31 cellular contexts compared by ENCODE assay signal in genomic region chr14:48970995-48971394, GRCh38.
A peak's percentile ranks its signal among the peaks of the same experiment; 100 is the strongest.
DNase-seq lines count a peak whose midpoint lies in the region; ATAC-seq and TF ChIP-seq lines count a peak whose summit lies in the region.
"Had no signal": no experiment of that assay in that cellular context is flagged by ENCODE, and none has a peak within 500 bp of the region (broad histone marks: within the 10 kb centered on the region; RNA-seq: fewer than 3 reads in every experiment).

No MANE protein-coding gene starts in this region.

- no peak; the same call in 2 of the 3 replicates for ATAC-seq in SK-N-SH treated with all-trans-retinoic acid at 6 μM for 48 hours
- ATAC-seq in GM18498 (IDR thresholded peaks at IDR 0.05; ENCODE audit: unreplicated experiment), result no peak
- no peak for ATAC-seq in GM21717 (IDR thresholded peaks at IDR 0.05; ENCODE audit: unreplicated experiment)
- ATAC-seq: GM12878; mucosa of descending colon; natural killer cell; stimulated activated memory B cell treated with anti-CD40 and anti-IgM and Interleukin-4, amounts not matched to agents 10 μg/mL and 1 μg/mL and 100 μg/mL, for 72 hours; T-cell; WTC11 had no signal

- no peak for TF ChIP-seq CTCF in 22Rv1 (IDR thresholded peaks at IDR 0.05)

- H3K4ac ChIP-seq in mesenchymal stem cell (ENCODE audit: low read depth in 1 of 2, low read length in 2 of 2), result no peak overlapping the region

- no peak overlapping the region for H3K4me2 ChIP-seq in mesenchymal stem cell (ENCODE audit: low read length, poor library complexity, severe bottlenecking)

- H3K9ac ChIP-seq in mesenchymal stem cell (ENCODE audit: low read length), result no peak overlapping the region

- no peak overlapping the region for H2AK5ac ChIP-seq in mesenchymal stem cell (ENCODE audit: low read length, severe bottlenecking)

- H3K14ac ChIP-seq in mesenchymal stem cell (ENCODE audit: low read length in 2 of 2), result no peak overlapping the region

- H2BK12ac ChIP-seq in mesenchymal stem cell (ENCODE audit: low read length in 2 of 2), result no peak overlapping the region

- no peak overlapping the region for H2BK5ac ChIP-seq in mesenchymal stem cell (ENCODE audit: low read depth, low read length, poor library complexity, severe bottlenecking)

- DNase-seq in LoVo (ENCODE audit: low spot score) (peak; percentile 7), mesenchymal stem cell (peak; percentile 47), OCI-M1 (lab: John Stamatoyannopoulos, UW) (no peak), inferior parietal cortex (ENCODE audit: extremely low spot score) (no peak)
- DNase-seq: 8988T; activated CD4-positive, alpha-beta T cell treated with anti-CD3 and anti-CD28 coated beads, Interleukin-2, amount 10 ng/mL, durations not matched to agents 7 days and 5 days; activated gamma-delta T cell; activated naive CD8-positive, alpha-beta T cell treated with anti-CD3 and anti-CD28 coated beads for 36 hours; activated T-cell treated with anti-CD3 and anti-CD28 coated beads, Interleukin-2, amount 50 U/mL, for 1 hour; AML-193; CD4-positive, alpha-beta memory T cell; colonic mucosa; effector memory CD4-positive, alpha-beta T cell; erythroblast; Kasumi-1; mucosa of descending colon; natural killer cell; NCI-H1436 treated with DMSO at 0.1 percent for 48 hours; NCI-H446; NCI-H748 treated with DMSO at 0.1 percent for 48 hours; T-cell; transverse colon had no signal

- H2BK120ac ChIP-seq in mesenchymal stem cell (ENCODE audit: low read depth, low read length), result no peak overlapping the region

- no peak overlapping the region for H2BK15ac ChIP-seq in mesenchymal stem cell (ENCODE audit: low read depth, poor library complexity, severe bottlenecking)

- H3K4me3 ChIP-seq in mesenchymal stem cell (ENCODE audit: insufficient read depth in 1 of 2, low read depth in 1 of 2, low read length in 2 of 2), result no peak overlapping the region
- H3K4me3 ChIP-seq: ascending aorta, colonic mucosa, GM12878, HAP-1, mucosa of descending colon, transverse colon had no signal

- H3K27me3 ChIP-seq in mesenchymal stem cell (ENCODE audit: control insufficient read depth in 1 of 2, insufficient read depth in 1 of 2, low read length in 2 of 2), result no peaks in the 10 kb centered on the region
- H3K27me3 ChIP-seq: ascending aorta, colonic mucosa, transverse colon had no signal

- H3K9me3 ChIP-seq in mesenchymal stem cell (ENCODE audit: control insufficient read depth, low read length), result no peaks in the 10 kb centered on the region
- H3K9me3 ChIP-seq: ascending aorta, colonic mucosa, HAP-1, transverse colon had no signal

- no peaks in the 10 kb centered on the region for H3K79me1 ChIP-seq in mesenchymal stem cell (replicated peaks; ENCODE audit: low read length, poor library complexity, severe bottlenecking)

- H3K27ac ChIP-seq in 22Rv1 (peak overlapping the region; percentile 45), mesenchymal stem cell (ENCODE audit: low read length, poor library complexity, severe bottlenecking) (no peak overlapping the region)
- H3K27ac ChIP-seq: ascending aorta, colonic mucosa, transverse colon had no signal

- no peak overlapping the region for H3K18ac ChIP-seq in mesenchymal stem cell (ENCODE audit: low read depth in 1 of 2, low read length in 2 of 2)

- no peak overlapping the region for H3K23ac ChIP-seq in mesenchymal stem cell (ENCODE audit: low read length in 2 of 2)

- H2AFZ ChIP-seq in mesenchymal stem cell (ENCODE audit: low read depth, low read length), result no peak overlapping the region

- H3K4me1 ChIP-seq in mesenchymal stem cell (ENCODE audit: control insufficient read depth, insufficient read depth, low read depth, low read length), result no peaks in the 10 kb centered on the region
- H3K4me1 ChIP-seq: ascending aorta, colonic mucosa, HAP-1, transverse colon had no signal

- H4K91ac ChIP-seq in mesenchymal stem cell (ENCODE audit: low read length), result no peak overlapping the region

- no peak overlapping the region for H4K8ac ChIP-seq in mesenchymal stem cell (ENCODE audit: low read length)

- no peaks in the 10 kb centered on the region for H3K36me3 ChIP-seq in mesenchymal stem cell (ENCODE audit: control insufficient read depth in 1 of 2, insufficient read depth in 2 of 2, low read depth in 1 of 2, low read length in 2 of 2)
- H3K36me3 ChIP-seq: ascending aorta, colonic mucosa, HAP-1, transverse colon had no signal

TF ChIP-seq in SK-N-SH treated with all-trans-retinoic acid at 6 μM for 48 hours, 23 proteins besides CTCF, POLR2A, EP300 and RAD21:
- peak; percentile 87 for TF ChIP-seq ISL1 (CRISPR knock-in tag; IDR thresholded peaks at IDR 0.05)
- peak; percentile 15; the same call in 1 of the 2 replicates for TF ChIP-seq TCF4 (CRISPR knock-in tag; IDR thresholded peaks at IDR 0.05; ENCODE audit: borderline replicate concordance)
- 0 out of 2 replicates have a peak, but pooled peaks have one; percentile 37 for TF ChIP-seq CREB5 (CRISPR knock-in tag; IDR thresholded peaks at IDR 0.05; ENCODE audit: low read depth)
- TF ChIP-seq ZNF565 (CRISPR knock-in tag; conservative IDR thresholded peaks at IDR 0.05; ENCODE audit: low read depth), result no peak
- no peak for TF ChIP-seq GLIS3 (CRISPR knock-in tag; IDR thresholded peaks at IDR 0.05)

Comparison
In these comparisons a context has a peak if more than half of its experiments do, and no peak if none do; other contexts are left out.
1. DNase-seq: peak in LoVo (single experiment) and mesenchymal stem cell (single experiment); none in OCI-M1 (single experiment) and inferior parietal cortex (single experiment).